In genomic region chr16:80742331-80742730, GRCh38 we compare ENCODE assay signal across 30 cellular contexts.
"Had no signal": no experiment of that assay in that cellular context is flagged by ENCODE, and none has a peak within 500 bp of the region (broad histone marks: within the 10 kb centered on the region; RNA-seq: fewer than 3 reads in every experiment).

No MANE protein-coding gene starts in this region.

- H3K4me3 Mint-ChIP-seq: activated B cell treated with CpG ODN at 0.5 μM for 24 hours; activated CD8-positive, alpha-beta T cell treated with anti-CD3 and anti-CD28 coated beads for 36 hours; activated naive CD4-positive, alpha-beta T cell treated with anti-CD3 and anti-CD28 coated beads, Interleukin-2, amount 50 U/mL, for 24 hours; activated T-cell treated with anti-CD3 and anti-CD28 coated beads, Interleukin-2, amount 50 U/mL, for 72 hours; T-helper 17 cell had no signal

- DNase-seq: activated B cell treated with CpG ODN at 0.5 μM for 24 hours; activated CD4-positive, alpha-beta T cell treated with anti-CD3 and anti-CD28 coated beads for 48 hours; activated CD4-positive, alpha-beta T cell treated with anti-CD3 and anti-CD28 coated beads, Interleukin-2, amount 50 U/mL, for 4 hours; activated CD4-positive, CD25-positive, alpha-beta regulatory T cell treated with anti-CD3 and anti-CD28 coated beads, Interleukin-2, amount 50 U/mL, for 72 hours; activated CD8-positive, alpha-beta T cell treated with anti-CD3 and anti-CD28 coated beads for 36 hours; activated gamma-delta T cell; activated naive CD4-positive, alpha-beta T cell treated with Interleukin-2 at 50 U/mL for 16 hours; activated T-cell treated with anti-CD3 and anti-CD28 coated beads, Interleukin-2, amount 50 U/mL, for 1 hour; activated T-cell treated with anti-CD3 and anti-CD28 coated beads, Interleukin-2, amount 50 U/mL, for 72 hours; amniotic stem cell; aorta; brain microvascular endothelial cell; central memory CD4-positive, alpha-beta T cell; Karpas-422; KBM-7; NCI-H1105 treated with DMSO at 0.1 percent for 48 hours; NCI-H1436; NCI-H1694; NCI-H1930; NCI-H2081 treated with DMSO at 0.1 percent for 48 hours; NCI-H345; NCI-H524 treated with DMSO at 0.1 percent for 48 hours; SHP77; SJCRH30; T-helper 17 cell had no signal

- ATAC-seq: Panc1, T-helper 17 cell had no signal

- H3K4me3 ChIP-seq: SJCRH30, SK-N-MC had no signal

- H3K27ac ChIP-seq: brain microvascular endothelial cell, SJCRH30, SK-N-MC, VCaP had no signal

- H3K4me1 Mint-ChIP-seq: activated B cell treated with CpG ODN at 0.5 μM for 24 hours had no signal

- H3K27me3 Mint-ChIP-seq: activated B cell treated with CpG ODN at 0.5 μM for 24 hours; activated CD8-positive, alpha-beta T cell treated with anti-CD3 and anti-CD28 coated beads for 36 hours; activated naive CD4-positive, alpha-beta T cell treated with anti-CD3 and anti-CD28 coated beads, Interleukin-2, amount 50 U/mL, for 24 hours; T-helper 17 cell had no signal

- H3K36me3 ChIP-seq: brain microvascular endothelial cell, SJCRH30 had no signal

- H3K4me1 ChIP-seq: SJCRH30 had no signal

- H3K27ac Mint-ChIP-seq: activated B cell treated with CpG ODN at 0.5 μM for 24 hours; activated CD8-positive, alpha-beta T cell treated with anti-CD3 and anti-CD28 coated beads for 36 hours; activated naive CD4-positive, alpha-beta T cell treated with anti-CD3 and anti-CD28 coated beads, Interleukin-2, amount 50 U/mL, for 24 hours; activated T-cell treated with anti-CD3 and anti-CD28 coated beads, Interleukin-2, amount 50 U/mL, for 72 hours; activated T-helper 2 cell treated with anti-CD3 and anti-CD28 coated beads, Interferon-gamma antibody, Interleukin-2, Interleukin-4, amounts not matched to agents 10 μg/mL and 5 μg/mL and 100 μg/mL, durations not matched to agents 14 hours and 24 hours and 36 hours; T-helper 17 cell had no signal

- H3K27me3 ChIP-seq: brain microvascular endothelial cell, SJCRH30 had no signal

- H3K9me3 Mint-ChIP-seq: activated naive CD4-positive, alpha-beta T cell treated with anti-CD3 and anti-CD28 coated beads, Interleukin-2, amount 50 U/mL, for 24 hours had no signal

- H3K9me3 ChIP-seq: SJCRH30 had no signal
